In the genomic region with DNA sequence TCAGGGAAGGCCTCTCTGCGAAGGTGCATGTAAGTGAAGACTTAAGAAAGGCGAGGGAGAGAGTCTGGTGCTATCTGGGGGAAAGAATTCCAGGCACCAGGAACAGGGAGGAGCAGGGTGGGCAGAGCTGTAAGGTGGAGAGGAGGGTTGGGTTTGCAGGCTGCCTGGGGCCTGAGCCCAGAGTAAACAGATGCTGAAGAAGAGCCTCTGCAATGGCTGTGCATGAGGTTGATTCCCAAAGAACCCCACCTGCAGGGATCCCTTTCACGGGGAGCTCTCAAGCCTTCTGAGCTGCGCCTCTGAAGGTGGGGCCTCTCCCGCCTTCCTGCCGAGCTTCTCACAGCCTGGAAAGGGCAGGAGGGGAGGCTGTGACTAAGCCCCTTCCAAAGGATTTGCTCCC, we compare ENCODE assay signal across 1 cellular context.
TF ChIP-seq lines count a peak whose summit lies in the region.

No MANE protein-coding gene starts in this region.

TF ChIP-seq in WTC11, 78 proteins besides CTCF, POLR2A, EP300 and RAD21 (continued from another document):
- TF ChIP-seq, protein P1, sequence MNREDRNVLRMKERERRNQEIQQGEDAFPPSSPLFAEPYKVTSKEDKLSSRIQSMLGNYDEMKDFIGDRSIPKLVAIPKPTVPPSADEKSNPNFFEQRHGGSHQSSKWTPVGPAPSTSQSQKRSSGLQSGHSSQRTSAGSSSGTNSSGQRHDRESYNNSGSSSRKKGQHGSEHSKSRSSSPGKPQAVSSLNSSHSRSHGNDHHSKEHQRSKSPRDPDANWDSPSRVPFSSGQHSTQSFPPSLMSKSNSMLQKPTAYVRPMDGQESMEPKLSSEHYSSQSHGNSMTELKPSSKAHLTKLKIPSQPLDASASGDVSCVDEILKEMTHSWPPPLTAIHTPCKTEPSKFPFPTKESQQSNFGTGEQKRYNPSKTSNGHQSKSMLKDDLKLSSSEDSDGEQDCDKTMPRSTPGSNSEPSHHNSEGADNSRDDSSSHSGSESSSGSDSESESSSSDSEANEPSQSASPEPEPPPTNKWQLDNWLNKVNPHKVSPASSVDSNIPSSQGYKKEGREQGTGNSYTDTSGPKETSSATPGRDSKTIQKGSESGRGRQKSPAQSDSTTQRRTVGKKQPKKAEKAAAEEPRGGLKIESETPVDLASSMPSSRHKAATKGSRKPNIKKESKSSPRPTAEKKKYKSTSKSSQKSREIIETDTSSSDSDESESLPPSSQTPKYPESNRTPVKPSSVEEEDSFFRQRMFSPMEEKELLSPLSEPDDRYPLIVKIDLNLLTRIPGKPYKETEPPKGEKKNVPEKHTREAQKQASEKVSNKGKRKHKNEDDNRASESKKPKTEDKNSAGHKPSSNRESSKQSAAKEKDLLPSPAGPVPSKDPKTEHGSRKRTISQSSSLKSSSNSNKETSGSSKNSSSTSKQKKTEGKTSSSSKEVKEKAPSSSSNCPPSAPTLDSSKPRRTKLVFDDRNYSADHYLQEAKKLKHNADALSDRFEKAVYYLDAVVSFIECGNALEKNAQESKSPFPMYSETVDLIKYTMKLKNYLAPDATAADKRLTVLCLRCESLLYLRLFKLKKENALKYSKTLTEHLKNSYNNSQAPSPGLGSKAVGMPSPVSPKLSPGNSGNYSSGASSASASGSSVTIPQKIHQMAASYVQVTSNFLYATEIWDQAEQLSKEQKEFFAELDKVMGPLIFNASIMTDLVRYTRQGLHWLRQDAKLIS (CRISPR knock-in tag; IDR thresholded peaks at IDR 0.05; ENCODE audit: borderline replicate concordance) = no peak
- TF ChIP-seq PRRX2 (CRISPR knock-in tag; IDR thresholded peaks at IDR 0.05) (no peak), JUN (CRISPR knock-in tag; IDR thresholded peaks at IDR 0.05) (no peak), EMX1 (CRISPR knock-in tag; IDR thresholded peaks at IDR 0.05) (no peak), FOXJ3 (CRISPR knock-in tag; IDR thresholded peaks at IDR 0.05; ENCODE audit: borderline replicate concordance) (no peak)
- TF ChIP-seq, protein P2, sequence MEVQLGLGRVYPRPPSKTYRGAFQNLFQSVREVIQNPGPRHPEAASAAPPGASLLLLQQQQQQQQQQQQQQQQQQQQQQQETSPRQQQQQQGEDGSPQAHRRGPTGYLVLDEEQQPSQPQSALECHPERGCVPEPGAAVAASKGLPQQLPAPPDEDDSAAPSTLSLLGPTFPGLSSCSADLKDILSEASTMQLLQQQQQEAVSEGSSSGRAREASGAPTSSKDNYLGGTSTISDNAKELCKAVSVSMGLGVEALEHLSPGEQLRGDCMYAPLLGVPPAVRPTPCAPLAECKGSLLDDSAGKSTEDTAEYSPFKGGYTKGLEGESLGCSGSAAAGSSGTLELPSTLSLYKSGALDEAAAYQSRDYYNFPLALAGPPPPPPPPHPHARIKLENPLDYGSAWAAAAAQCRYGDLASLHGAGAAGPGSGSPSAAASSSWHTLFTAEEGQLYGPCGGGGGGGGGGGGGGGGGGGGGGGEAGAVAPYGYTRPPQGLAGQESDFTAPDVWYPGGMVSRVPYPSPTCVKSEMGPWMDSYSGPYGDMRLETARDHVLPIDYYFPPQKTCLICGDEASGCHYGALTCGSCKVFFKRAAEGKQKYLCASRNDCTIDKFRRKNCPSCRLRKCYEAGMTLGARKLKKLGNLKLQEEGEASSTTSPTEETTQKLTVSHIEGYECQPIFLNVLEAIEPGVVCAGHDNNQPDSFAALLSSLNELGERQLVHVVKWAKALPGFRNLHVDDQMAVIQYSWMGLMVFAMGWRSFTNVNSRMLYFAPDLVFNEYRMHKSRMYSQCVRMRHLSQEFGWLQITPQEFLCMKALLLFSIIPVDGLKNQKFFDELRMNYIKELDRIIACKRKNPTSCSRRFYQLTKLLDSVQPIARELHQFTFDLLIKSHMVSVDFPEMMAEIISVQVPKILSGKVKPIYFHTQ (CRISPR knock-in tag; IDR thresholded peaks at IDR 0.05) = no peak
